In genomic region chr13:54091884-54092283, GRCh38 we compare ENCODE assay signal across 23 cellular contexts.
"Had no signal": no experiment of that assay in that cellular context is flagged by ENCODE, and none has a peak within 500 bp of the region (broad histone marks: within the 10 kb centered on the region; RNA-seq: fewer than 3 reads in every experiment).

No MANE protein-coding gene starts in this region.

- H3K4me1 ChIP-seq: left lung, prostate gland, sigmoid colon, tibial nerve, uterus had no signal

- H3K36me3 ChIP-seq: left lung, ovary, prostate gland, sigmoid colon, tibial nerve, uterus had no signal

- H3K9me3 ChIP-seq: ovary, prostate gland, tibial nerve, uterus had no signal

- H3K27ac ChIP-seq: left lung, ovary, prostate gland, sigmoid colon, tibial nerve, uterus had no signal

- H3K4me3 ChIP-seq: left lung, lung, mucosa of descending colon, ovary, prostate gland, sigmoid colon, tibial nerve, uterus had no signal

- DNase-seq: head of caudate nucleus; hippocampal formation; left colon; left lung; midbrain; mucosa of descending colon; naive thymus-derived CD4-positive, alpha-beta T cell; ovary; retina; right cardiac atrium; sigmoid colon; small intestine; stimulated activated CD4-positive, alpha-beta T cell treated with anti-CD3 and anti-CD28 coated beads, Interleukin-1b, Interleukin-23, amount 100 ng/mL, for 48 hours; stimulated activated CD4-positive, alpha-beta T cell treated with anti-CD3 and anti-CD28 coated beads, Interleukin-2, amount 100 ng/mL, for 48 hours; stimulated activated CD4-positive, alpha-beta T cell treated with anti-CD3 and anti-CD28 coated beads, Interleukin-4, amount 100 ng/mL, for 4 hours; stimulated activated CD8-positive, alpha-beta memory T cell treated with anti-CD3 and anti-CD28 coated beads, Interleukin-4, amount 100 ng/mL, for 48 hours; stimulated activated naive CD4-positive, alpha-beta T cell treated with Interleukin-2 at 50 U/mL for 16 hours; stimulated activated naive CD8-positive, alpha-beta T cell treated with anti-CD3 and anti-CD28 coated beads, Interleukin-15, amount 100 ng/mL, for 72 hours; substantia nigra; uterus had no signal

- H3K27me3 ChIP-seq: left lung, ovary, sigmoid colon, tibial nerve, uterus had no signal
